1 cellular context compared by ENCODE assay signal in genomic region chr16:1610841-1611653, GRCh38.
TF ChIP-seq lines count a peak whose summit lies in the region.

No MANE protein-coding gene starts in this region.

TF ChIP-seq in GM12878, 131 proteins besides CTCF, POLR2A, EP300 and RAD21 (continued from another document and continues in another):
- TF ChIP-seq ZBTB4 (CRISPR knock-in tag; IDR thresholded peaks at IDR 0.05) = no peak
- no peak for TF ChIP-seq MYB (IDR thresholded peaks at IDR 0.05; ENCODE audit: borderline replicate concordance, low read depth, low read length)
- no peak for TF ChIP-seq SREBF1 (IDR thresholded peaks at IDR 0.05; ENCODE audit: low read length)
- TF ChIP-seq SREBF2 (IDR thresholded peaks at IDR 0.05; ENCODE audit: low read length) = no peak
- TF ChIP-seq NFYA (IDR thresholded peaks at IDR 0.05; ENCODE audit: borderline replicate concordance, low read depth, low read length) = no peak
- TF ChIP-seq ZNF384 (IDR thresholded peaks at IDR 0.05; ENCODE audit: borderline replicate concordance, low read depth, low read length) = no peak
- TF ChIP-seq YY1 (IDR thresholded peaks at IDR 0.05; ENCODE audit: low read depth, low read length) = 0 out of 2 replicates have a peak, but pooled peaks have one; percentile 4
- no peak for TF ChIP-seq STAT3 (IDR thresholded peaks at IDR 0.05; ENCODE audit: low read depth, low read length)
- no peak for TF ChIP-seq ATF7 (IDR thresholded peaks at IDR 0.05; ENCODE audit: low read depth)
- TF ChIP-seq RELB (IDR thresholded peaks at IDR 0.05; ENCODE audit: low read depth) = 0 out of 2 replicates have a peak, but pooled peaks have one; percentile 13
- no peak for TF ChIP-seq CBFB (IDR thresholded peaks at IDR 0.05; ENCODE audit: low read depth)
- TF ChIP-seq CREB1 (IDR thresholded peaks at IDR 0.05; ENCODE audit: low read depth) = no peak
- TF ChIP-seq ZNF274 (IDR thresholded peaks at IDR 0.05; ENCODE audit: insufficient read depth, insufficient read length) = no peak
- TF ChIP-seq SRF (IDR thresholded peaks at IDR 0.05; ENCODE audit: low read depth in 2 of 2, low read length in 2 of 2) = no peak
- TF ChIP-seq EED (IDR thresholded peaks at IDR 0.05; ENCODE audit: low read depth) = no peak
- peak; percentile 48; the same call in 1 of the 2 replicates for TF ChIP-seq BACH1 (IDR thresholded peaks at IDR 0.05; ENCODE audit: borderline replicate concordance)
- no peak for TF ChIP-seq ZSCAN29 (IDR thresholded peaks at IDR 0.05)
- TF ChIP-seq, protein P1, sequence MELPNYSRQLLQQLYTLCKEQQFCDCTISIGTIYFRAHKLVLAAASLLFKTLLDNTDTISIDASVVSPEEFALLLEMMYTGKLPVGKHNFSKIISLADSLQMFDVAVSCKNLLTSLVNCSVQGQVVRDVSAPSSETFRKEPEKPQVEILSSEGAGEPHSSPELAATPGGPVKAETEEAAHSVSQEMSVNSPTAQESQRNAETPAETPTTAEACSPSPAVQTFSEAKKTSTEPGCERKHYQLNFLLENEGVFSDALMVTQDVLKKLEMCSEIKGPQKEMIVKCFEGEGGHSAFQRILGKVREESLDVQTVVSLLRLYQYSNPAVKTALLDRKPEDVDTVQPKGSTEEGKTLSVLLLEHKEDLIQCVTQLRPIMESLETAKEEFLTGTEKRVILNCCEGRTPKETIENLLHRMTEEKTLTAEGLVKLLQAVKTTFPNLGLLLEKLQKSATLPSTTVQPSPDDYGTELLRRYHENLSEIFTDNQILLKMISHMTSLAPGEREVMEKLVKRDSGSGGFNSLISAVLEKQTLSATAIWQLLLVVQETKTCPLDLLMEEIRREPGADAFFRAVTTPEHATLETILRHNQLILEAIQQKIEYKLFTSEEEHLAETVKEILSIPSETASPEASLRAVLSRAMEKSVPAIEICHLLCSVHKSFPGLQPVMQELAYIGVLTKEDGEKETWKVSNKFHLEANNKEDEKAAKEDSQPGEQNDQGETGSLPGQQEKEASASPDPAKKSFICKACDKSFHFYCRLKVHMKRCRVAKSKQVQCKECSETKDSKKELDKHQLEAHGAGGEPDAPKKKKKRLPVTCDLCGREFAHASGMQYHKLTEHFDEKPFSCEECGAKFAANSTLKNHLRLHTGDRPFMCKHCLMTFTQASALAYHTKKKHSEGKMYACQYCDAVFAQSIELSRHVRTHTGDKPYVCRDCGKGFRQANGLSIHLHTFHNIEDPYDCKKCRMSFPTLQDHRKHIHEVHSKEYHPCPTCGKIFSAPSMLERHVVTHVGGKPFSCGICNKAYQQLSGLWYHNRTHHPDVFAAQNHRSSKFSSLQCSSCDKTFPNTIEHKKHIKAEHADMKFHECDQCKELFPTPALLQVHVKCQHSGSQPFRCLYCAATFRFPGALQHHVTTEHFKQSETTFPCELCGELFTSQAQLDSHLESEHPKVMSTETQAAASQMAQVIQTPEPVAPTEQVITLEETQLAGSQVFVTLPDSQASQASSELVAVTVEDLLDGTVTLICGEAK (IDR thresholded peaks at IDR 0.05; ENCODE audit: borderline replicate concordance) = no peak
- TF ChIP-seq IKZF1 (conservative IDR thresholded peaks at IDR 0.05) = peak; percentile 57
- no peak for TF ChIP-seq USF1 (IDR thresholded peaks at IDR 0.05; ENCODE audit: borderline replicate concordance, extremely low read length, insufficient read depth, low read depth, low read length)
- TF ChIP-seq MEF2A (IDR thresholded peaks at IDR 0.05; ENCODE audit: insufficient read depth, low read depth, low read length) = no peak
- no peak for TF ChIP-seq IKZF2 (IDR thresholded peaks at IDR 0.05)
- TF ChIP-seq FOXK2 (IDR thresholded peaks at IDR 0.05) = no peak
- TF ChIP-seq NBN (IDR thresholded peaks at IDR 0.05) = no peak
- TF ChIP-seq BHLHE40 (IDR thresholded peaks at IDR 0.05; ENCODE audit: borderline replicate concordance in 1 of 2, low read depth in 2 of 2, low read length in 1 of 2) = no peak
- no peak for TF ChIP-seq CREM (IDR thresholded peaks at IDR 0.05; ENCODE audit: low read depth)
- no peak for TF ChIP-seq ZNF207 (IDR thresholded peaks at IDR 0.05; ENCODE audit: borderline replicate concordance)
- TF ChIP-seq ELK1 (IDR thresholded peaks at IDR 0.05; ENCODE audit: low read depth, low read length) = no peak
- no peak for TF ChIP-seq WRNIP1 (IDR thresholded peaks at IDR 0.05; ENCODE audit: borderline replicate concordance, low read depth, low read length)
- no peak for TF ChIP-seq ETV6 (conservative IDR thresholded peaks at IDR 0.05 in 1 of 2, IDR thresholded peaks at IDR 0.05 in 1 of 2; ENCODE audit: borderline replicate concordance in 1 of 2, low read depth in 1 of 2)
- no peak for TF ChIP-seq ESRRA (IDR thresholded peaks at IDR 0.05; ENCODE audit: low read length)
- TF ChIP-seq CBX5 (IDR thresholded peaks at IDR 0.05; ENCODE audit: low read depth) = no peak
- no peak for TF ChIP-seq RELA (IDR thresholded peaks at IDR 0.05; ENCODE audit: borderline replicate concordance, partially characterized antibody)
- no peak for TF ChIP-seq HDAC6 (IDR thresholded peaks at IDR 0.05; ENCODE audit: unreplicated experiment)
- TF ChIP-seq NR2C1 (IDR thresholded peaks at IDR 0.05) = no peak
- TF ChIP-seq, protein P2, sequence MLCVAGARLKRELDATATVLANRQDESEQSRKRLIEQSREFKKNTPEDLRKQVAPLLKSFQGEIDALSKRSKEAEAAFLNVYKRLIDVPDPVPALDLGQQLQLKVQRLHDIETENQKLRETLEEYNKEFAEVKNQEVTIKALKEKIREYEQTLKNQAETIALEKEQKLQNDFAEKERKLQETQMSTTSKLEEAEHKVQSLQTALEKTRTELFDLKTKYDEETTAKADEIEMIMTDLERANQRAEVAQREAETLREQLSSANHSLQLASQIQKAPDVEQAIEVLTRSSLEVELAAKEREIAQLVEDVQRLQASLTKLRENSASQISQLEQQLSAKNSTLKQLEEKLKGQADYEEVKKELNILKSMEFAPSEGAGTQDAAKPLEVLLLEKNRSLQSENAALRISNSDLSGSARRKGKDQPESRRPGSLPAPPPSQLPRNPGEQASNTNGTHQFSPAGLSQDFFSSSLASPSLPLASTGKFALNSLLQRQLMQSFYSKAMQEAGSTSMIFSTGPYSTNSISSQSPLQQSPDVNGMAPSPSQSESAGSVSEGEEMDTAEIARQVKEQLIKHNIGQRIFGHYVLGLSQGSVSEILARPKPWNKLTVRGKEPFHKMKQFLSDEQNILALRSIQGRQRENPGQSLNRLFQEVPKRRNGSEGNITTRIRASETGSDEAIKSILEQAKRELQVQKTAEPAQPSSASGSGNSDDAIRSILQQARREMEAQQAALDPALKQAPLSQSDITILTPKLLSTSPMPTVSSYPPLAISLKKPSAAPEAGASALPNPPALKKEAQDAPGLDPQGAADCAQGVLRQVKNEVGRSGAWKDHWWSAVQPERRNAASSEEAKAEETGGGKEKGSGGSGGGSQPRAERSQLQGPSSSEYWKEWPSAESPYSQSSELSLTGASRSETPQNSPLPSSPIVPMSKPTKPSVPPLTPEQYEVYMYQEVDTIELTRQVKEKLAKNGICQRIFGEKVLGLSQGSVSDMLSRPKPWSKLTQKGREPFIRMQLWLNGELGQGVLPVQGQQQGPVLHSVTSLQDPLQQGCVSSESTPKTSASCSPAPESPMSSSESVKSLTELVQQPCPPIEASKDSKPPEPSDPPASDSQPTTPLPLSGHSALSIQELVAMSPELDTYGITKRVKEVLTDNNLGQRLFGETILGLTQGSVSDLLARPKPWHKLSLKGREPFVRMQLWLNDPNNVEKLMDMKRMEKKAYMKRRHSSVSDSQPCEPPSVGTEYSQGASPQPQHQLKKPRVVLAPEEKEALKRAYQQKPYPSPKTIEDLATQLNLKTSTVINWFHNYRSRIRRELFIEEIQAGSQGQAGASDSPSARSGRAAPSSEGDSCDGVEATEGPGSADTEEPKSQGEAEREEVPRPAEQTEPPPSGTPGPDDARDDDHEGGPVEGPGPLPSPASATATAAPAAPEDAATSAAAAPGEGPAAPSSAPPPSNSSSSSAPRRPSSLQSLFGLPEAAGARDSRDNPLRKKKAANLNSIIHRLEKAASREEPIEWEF (IDR thresholded peaks at IDR 0.05; ENCODE audit: insufficient replicate concordance, low read depth, low read length) = no peak
- no peak for TF ChIP-seq GABPA (IDR thresholded peaks at IDR 0.05; ENCODE audit: low read depth)
- peak; percentile 24 for TF ChIP-seq KLF5 (IDR thresholded peaks at IDR 0.05; ENCODE audit: partially characterized antibody)
- TF ChIP-seq, protein P3, sequence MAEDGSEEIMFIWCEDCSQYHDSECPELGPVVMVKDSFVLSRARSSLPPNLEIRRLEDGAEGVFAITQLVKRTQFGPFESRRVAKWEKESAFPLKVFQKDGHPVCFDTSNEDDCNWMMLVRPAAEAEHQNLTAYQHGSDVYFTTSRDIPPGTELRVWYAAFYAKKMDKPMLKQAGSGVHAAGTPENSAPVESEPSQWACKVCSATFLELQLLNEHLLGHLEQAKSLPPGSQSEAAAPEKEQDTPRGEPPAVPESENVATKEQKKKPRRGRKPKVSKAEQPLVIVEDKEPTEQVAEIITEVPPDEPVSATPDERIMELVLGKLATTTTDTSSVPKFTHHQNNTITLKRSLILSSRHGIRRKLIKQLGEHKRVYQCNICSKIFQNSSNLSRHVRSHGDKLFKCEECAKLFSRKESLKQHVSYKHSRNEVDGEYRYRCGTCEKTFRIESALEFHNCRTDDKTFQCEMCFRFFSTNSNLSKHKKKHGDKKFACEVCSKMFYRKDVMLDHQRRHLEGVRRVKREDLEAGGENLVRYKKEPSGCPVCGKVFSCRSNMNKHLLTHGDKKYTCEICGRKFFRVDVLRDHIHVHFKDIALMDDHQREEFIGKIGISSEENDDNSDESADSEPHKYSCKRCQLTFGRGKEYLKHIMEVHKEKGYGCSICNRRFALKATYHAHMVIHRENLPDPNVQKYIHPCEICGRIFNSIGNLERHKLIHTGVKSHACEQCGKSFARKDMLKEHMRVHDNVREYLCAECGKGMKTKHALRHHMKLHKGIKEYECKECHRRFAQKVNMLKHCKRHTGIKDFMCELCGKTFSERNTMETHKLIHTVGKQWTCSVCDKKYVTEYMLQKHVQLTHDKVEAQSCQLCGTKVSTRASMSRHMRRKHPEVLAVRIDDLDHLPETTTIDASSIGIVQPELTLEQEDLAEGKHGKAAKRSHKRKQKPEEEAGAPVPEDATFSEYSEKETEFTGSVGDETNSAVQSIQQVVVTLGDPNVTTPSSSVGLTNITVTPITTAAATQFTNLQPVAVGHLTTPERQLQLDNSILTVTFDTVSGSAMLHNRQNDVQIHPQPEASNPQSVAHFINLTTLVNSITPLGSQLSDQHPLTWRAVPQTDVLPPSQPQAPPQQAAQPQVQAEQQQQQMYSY (CRISPR knock-in tag; IDR thresholded peaks at IDR 0.05) = no peak
